Comparison of ENCODE assay signal across 13 cellular contexts in the genomic region with DNA sequence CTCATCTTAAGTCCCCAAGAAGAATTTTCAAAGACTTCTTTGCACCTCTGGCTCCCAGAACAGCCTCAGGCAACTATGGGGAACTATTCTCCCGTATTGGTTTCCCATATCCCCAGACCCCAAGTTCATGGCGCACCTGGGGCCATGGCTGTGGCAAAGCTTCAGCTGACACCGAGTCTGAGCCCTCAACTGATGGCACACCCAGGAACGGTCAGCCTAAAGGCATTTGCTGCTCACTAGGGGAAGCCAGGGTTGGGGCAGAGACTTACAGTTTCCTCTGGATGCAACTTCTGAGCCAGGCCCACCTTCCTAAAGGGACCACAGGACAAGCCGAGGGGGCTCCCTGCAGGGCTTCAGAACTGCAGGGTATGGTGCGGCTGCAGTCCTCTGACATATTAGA. TPM values are rescaled to one million over a fixed set of nuclear protein-coding genes. Genes with fewer than 3 reads are reported as not detected.
DNase-seq lines count a peak whose midpoint lies in the region; ATAC-seq and TF ChIP-seq lines count a peak whose summit lies in the region.
"Had no signal": no experiment of that assay in that cellular context is flagged by ENCODE, and none has a peak within 500 bp of the region (broad histone marks: within the 10 kb centered on the region; RNA-seq: fewer than 3 reads in every experiment).

No MANE protein-coding gene starts in this region.

- no peaks in the 10 kb centered on the region for H3K36me3 Mint-ChIP-seq in activated T-helper 2 cell treated with anti-CD3 and anti-CD28 coated beads, Interferon-gamma antibody, Interleukin-2, Interleukin-4, amounts not matched to agents 10 μg/mL and 5 μg/mL and 100 μg/mL, durations not matched to agents 14 hours and 24 hours and 36 hours (ENCODE audit: low read depth)
- H3K36me3 Mint-ChIP-seq in naive thymus-derived CD8-positive, alpha-beta T cell: peaks cover 0 to 3% (median 0%) of the 10 kb centered on the region in 3 donors

- H3K27ac ChIP-seq in caudate nucleus (ENCODE audit: low read depth, low read length): no peak overlapping the region
- H3K27ac ChIP-seq: cardiac muscle cell had no signal

- peak overlapping the region; percentile 74 to 85 for H3K4me3 Mint-ChIP-seq in stimulated activated naive CD8-positive, alpha-beta T cell treated with anti-CD3 and anti-CD28 coated beads, Interleukin-15, amount 100 ng/mL, for 72 hours
- peak overlapping the region; percentile 60 for H3K4me3 Mint-ChIP-seq in activated T-helper 2 cell treated with anti-CD3 and anti-CD28 coated beads, Interferon-gamma antibody, Interleukin-2, Interleukin-4, amounts not matched to agents 10 μg/mL and 5 μg/mL and 100 μg/mL, durations not matched to agents 14 hours and 24 hours and 36 hours (ENCODE audit: low read depth)
- peak overlapping the region in 9 of 10 donors; percentile 69 to 90 (median 86) for H3K4me3 Mint-ChIP-seq in naive thymus-derived CD8-positive, alpha-beta T cell

- H3K4me1 Mint-ChIP-seq in stimulated activated naive CD8-positive, alpha-beta T cell treated with anti-CD3 and anti-CD28 coated beads, Interleukin-15, amount 100 ng/mL, for 72 hours: peaks cover 75% of the 10 kb centered on the region
- H3K4me1 Mint-ChIP-seq in activated T-helper 2 cell treated with anti-CD3 and anti-CD28 coated beads, Interferon-gamma antibody, Interleukin-2, Interleukin-4, amounts not matched to agents 10 μg/mL and 5 μg/mL and 100 μg/mL, durations not matched to agents 14 hours and 24 hours and 36 hours (ENCODE audit: low read depth): peaks cover 33% of the 10 kb centered on the region
- H3K4me1 Mint-ChIP-seq in naive thymus-derived CD8-positive, alpha-beta T cell: peaks cover 17 to 64% (median 48%) of the 10 kb centered on the region in 4 donors

- intact Hi-C loops in activated T-helper 2 cell treated with anti-CD3 and anti-CD28 coated beads, Interferon-gamma antibody, Interleukin-2, Interleukin-4, amounts not matched to agents 10 μg/mL and 5 μg/mL and 100 μg/mL, durations not matched to agents 14 hours and 24 hours and 36 hours (cut with micrococcal nuclease): no loop called here

- peaks cover 0 to 9% of the 10 kb centered on the region in 2 donors for H3K9me3 Mint-ChIP-seq in stimulated activated naive CD8-positive, alpha-beta T cell treated with anti-CD3 and anti-CD28 coated beads, Interleukin-15, amount 100 ng/mL, for 72 hours
- no peaks in the 10 kb centered on the region for H3K9me3 Mint-ChIP-seq in activated T-helper 2 cell treated with anti-CD3 and anti-CD28 coated beads, Interferon-gamma antibody, Interleukin-2, Interleukin-4, amounts not matched to agents 10 μg/mL and 5 μg/mL and 100 μg/mL, durations not matched to agents 14 hours and 24 hours and 36 hours
- H3K9me3 Mint-ChIP-seq in naive thymus-derived CD8-positive, alpha-beta T cell: peaks cover 0 to 1% (median 0%) of the 10 kb centered on the region in 9 donors

- POLR2A ChIA-PET in naive thymus-derived CD8-positive, alpha-beta T cell (lab: Charles Lee): no interaction called here

- H3K27me3 Mint-ChIP-seq in stimulated activated naive CD8-positive, alpha-beta T cell treated with anti-CD3 and anti-CD28 coated beads, Interleukin-15, amount 100 ng/mL, for 72 hours: no peaks in the 10 kb centered on the region
- H3K27me3 Mint-ChIP-seq in activated T-helper 2 cell treated with anti-CD3 and anti-CD28 coated beads, Interferon-gamma antibody, Interleukin-2, Interleukin-4, amounts not matched to agents 10 μg/mL and 5 μg/mL and 100 μg/mL, durations not matched to agents 14 hours and 24 hours and 36 hours (ENCODE audit: low read depth): no peaks in the 10 kb centered on the region
- H3K27me3 Mint-ChIP-seq in naive thymus-derived CD8-positive, alpha-beta T cell: no peaks in the 10 kb centered on the region

- TF ChIP-seq CTCF in GM10266 (IDR thresholded peaks at IDR 0.05; ENCODE audit: control insufficient read depth, insufficient read depth, low read depth, missing control alignments): no peak

- no peak for ATAC-seq in stimulated activated naive CD8-positive, alpha-beta T cell treated with anti-CD3 and anti-CD28 coated beads, Interleukin-15, amount 100 ng/mL, for 72 hours
- no peak for ATAC-seq in stimulated activated naive CD8-positive, alpha-beta T cell treated with anti-CD3 and anti-CD28 coated beads, Interleukin-15, Interleukin-2, amounts not matched to agents 100 U/mL and 50 U/mL, for 24 hours
- no peak for ATAC-seq in naive thymus-derived CD8-positive, alpha-beta T cell
- ATAC-seq in GM19035 (IDR thresholded peaks at IDR 0.05; ENCODE audit: unreplicated experiment): no peak
- ATAC-seq in HG03520 (IDR thresholded peaks at IDR 0.05; ENCODE audit: unreplicated experiment): no peak
- ATAC-seq: esophagus mucosa had no signal

- no peak for DNase-seq in stimulated activated naive CD8-positive, alpha-beta T cell treated with anti-CD3 and anti-CD28 coated beads, Interleukin-15, amount 100 ng/mL, for 72 hours
- DNase-seq in stimulated activated naive CD8-positive, alpha-beta T cell treated with anti-CD3 and anti-CD28 coated beads, Interleukin-15, Interleukin-2, amounts not matched to agents 100 U/mL and 50 U/mL, for 24 hours: no peak
- no peak for DNase-seq in activated T-helper 2 cell treated with anti-CD3 and anti-CD28 coated beads, Interferon-gamma antibody, Interleukin-2, Interleukin-4, amounts not matched to agents 10 μg/mL and 5 μg/mL and 100 μg/mL, durations not matched to agents 14 hours and 24 hours and 36 hours (ENCODE audit: low spot score)
- DNase-seq in naive thymus-derived CD8-positive, alpha-beta T cell: peak in 1 of 10 donors; percentile 1
- DNase-seq in caudate nucleus (lab: John Stamatoyannopoulos, UW) (no peak), GM10266 (ENCODE audit: extremely low spot score) (no peak)
- DNase-seq: activated gamma-delta T cell treated with Interleukin-2 at 50 U/mL for 16 hours, AML-193 had no signal

- H3K27ac Mint-ChIP-seq in stimulated activated naive CD8-positive, alpha-beta T cell treated with anti-CD3 and anti-CD28 coated beads, Interleukin-15, amount 100 ng/mL, for 72 hours: peak overlapping the region; percentile 74 to 94
- peak overlapping the region; percentile 67 for H3K27ac Mint-ChIP-seq in activated T-helper 2 cell treated with anti-CD3 and anti-CD28 coated beads, Interferon-gamma antibody, Interleukin-2, Interleukin-4, amounts not matched to agents 10 μg/mL and 5 μg/mL and 100 μg/mL, durations not matched to agents 14 hours and 24 hours and 36 hours
- H3K27ac Mint-ChIP-seq in naive thymus-derived CD8-positive, alpha-beta T cell: peak overlapping the region; percentile 79 to 98 (median 94)

RNA-seq across cellular contexts. Expression of gene CPA1, which starts 13.7 kb away (rescaled TPM):
- total RNA-seq in activated T-helper 2 cell treated with anti-CD3 and anti-CD28 coated beads, Interferon-gamma antibody, Interleukin-2, Interleukin-4, amounts not matched to agents 10 μg/mL and 5 μg/mL and 100 μg/mL, durations not matched to agents 14 hours and 24 hours and 36 hours: not detected in 2 replicates
- total RNA-seq in naive thymus-derived CD8-positive, alpha-beta T cell: not detected
- under 1 TPM in 1 of 3 donors, not detected in 2; 0.26 TPM for polyA plus RNA-seq in naive thymus-derived CD8-positive, alpha-beta T cell
- total RNA-seq: esophagus mucosa had no signal

RNA-seq across cellular contexts. Expression of gene CPA5, which starts 21.9 kb away (rescaled TPM):
- 0.66 and 2.2 TPM in 2 replicates for total RNA-seq in activated T-helper 2 cell treated with anti-CD3 and anti-CD28 coated beads, Interferon-gamma antibody, Interleukin-2, Interleukin-4, amounts not matched to agents 10 μg/mL and 5 μg/mL and 100 μg/mL, durations not matched to agents 14 hours and 24 hours and 36 hours
- 10 to 100 TPM in 1 of 2 experiments, 1 to 10 TPM in 1; 9.4 to 14.7 TPM for total RNA-seq in naive thymus-derived CD8-positive, alpha-beta T cell
- polyA plus RNA-seq in naive thymus-derived CD8-positive, alpha-beta T cell: 100 to 1,000 TPM in 1 of 3 donors, 10 to 100 TPM in 2; 56.8 to 159 (median 69.2) TPM
- total RNA-seq: cardiac muscle cell, esophagus mucosa, lung had no signal
